ENCODE assay signal across 8 cellular contexts in genomic region chr14:89430271-89430620, GRCh38. TPM values are rescaled to one million over a fixed set of nuclear protein-coding genes. Genes with fewer than 3 reads are reported as not detected.
DNase-seq lines count a peak whose midpoint lies in the region; ATAC-seq and FAIRE-seq lines count a peak whose summit lies in the region.
"Had no signal": no experiment of that assay in that cellular context is flagged by ENCODE, and none has a peak within 500 bp of the region (broad histone marks: within the 10 kb centered on the region; RNA-seq: fewer than 3 reads in every experiment).

No MANE protein-coding gene starts in this region.

- H3K36me3 ChIP-seq in skeletal muscle tissue (ENCODE audit: control insufficient read depth in 3 of 3, insufficient read depth in 3 of 3, low read length in 3 of 3) = no peaks in the 10 kb centered on the region
- H3K36me3 ChIP-seq: cardiac muscle cell had no signal

- no peaks in the 10 kb centered on the region for H3K27me3 ChIP-seq in skeletal muscle tissue (ENCODE audit: control insufficient read depth in 3 of 3, insufficient read depth in 3 of 3, low read length in 3 of 3)
- H3K27me3 ChIP-seq: cardiac muscle cell had no signal

- no peaks in the 10 kb centered on the region for H3K27me3 Mint-ChIP-seq in dendritic cell treated with granulocyte-macrophage colony-stimulating factor and Interleukin-4, amounts not matched to agents 40 ng/mL and 50 ng/mL, for 4 days

- peaks cover 27% of the 10 kb centered on the region for H3K36me3 Mint-ChIP-seq in dendritic cell treated with granulocyte-macrophage colony-stimulating factor and Interleukin-4, amounts not matched to agents 40 ng/mL and 50 ng/mL, for 4 days (ENCODE audit: low read depth)

- H3K4me1 Mint-ChIP-seq in dendritic cell treated with granulocyte-macrophage colony-stimulating factor and Interleukin-4, amounts not matched to agents 40 ng/mL and 50 ng/mL, for 4 days (ENCODE audit: low read depth) = peaks cover 60% of the 10 kb centered on the region

- peaks cover 21 to 27% (median 23%) of the 10 kb centered on the region in 3 donors for H3K4me1 ChIP-seq in skeletal muscle tissue (ENCODE audit: control insufficient read depth in 3 of 3, insufficient read depth in 3 of 3, low read length in 3 of 3)

- peak; percentile 7 for ATAC-seq in GM21526 (IDR thresholded peaks at IDR 0.05; ENCODE audit: low FRiP score, unreplicated experiment)
- peak; percentile 2 for ATAC-seq in HG03457 (IDR thresholded peaks at IDR 0.05; ENCODE audit: unreplicated experiment)

- no peaks in the 10 kb centered on the region for H3K9me3 ChIP-seq in skeletal muscle tissue (ENCODE audit: control insufficient read depth in 3 of 3, low read length in 3 of 3)

- H3K9ac ChIP-seq in skeletal muscle tissue (ENCODE audit: low read depth in 1 of 3, low read length in 3 of 3) = peak overlapping the region in 2 of 3 donors; percentile 33 to 52

- H3K9me3 Mint-ChIP-seq in dendritic cell treated with granulocyte-macrophage colony-stimulating factor and Interleukin-4, amounts not matched to agents 40 ng/mL and 50 ng/mL, for 4 days = no peaks in the 10 kb centered on the region

- peak overlapping the region; percentile 38 for H3K27ac ChIP-seq in skeletal muscle tissue (ENCODE audit: low read depth, low read length)
- H3K27ac ChIP-seq: cardiac muscle cell had no signal

- no peak for FAIRE-seq in urothelium cell line (lab: Jason Lieb, UNC)

- peak overlapping the region; percentile 94 for H3K27ac Mint-ChIP-seq in dendritic cell treated with granulocyte-macrophage colony-stimulating factor and Interleukin-4, amounts not matched to agents 40 ng/mL and 50 ng/mL, for 4 days

- no peak for DNase-seq in inferior parietal cortex (ENCODE audit: extremely low spot score)
- DNase-seq in SKM-1 treated with dmso at 0.1 percent for 144 hours (lab: John Stamatoyannopoulos, UW; ENCODE audit: unreplicated experiment) = no peak
- no peak for DNase-seq in urothelium cell line (ENCODE audit: low spot score)

- H3K4me3 ChIP-seq in skeletal muscle tissue (ENCODE audit: low read length in 3 of 3) = peak overlapping the region; percentile 23 to 68 (median 39)
- H3K4me3 ChIP-seq: cardiac muscle cell had no signal

- H3K4me3 Mint-ChIP-seq in dendritic cell treated with granulocyte-macrophage colony-stimulating factor and Interleukin-4, amounts not matched to agents 40 ng/mL and 50 ng/mL, for 4 days = peak overlapping the region; percentile 74

- intact Hi-C loops in dendritic cell treated with granulocyte-macrophage colony-stimulating factor and Interleukin-4, amounts not matched to agents 40 ng/mL and 50 ng/mL, for 4 days (cut with micrococcal nuclease) = loop anchor here (2.0 kb wide), 1 partner anchor 15 kb away; no protein-coding TSS in a partner anchor

RNA-seq across cellular contexts. Expression of gene FOXN3, which starts 13.2 kb away (rescaled TPM):
- total RNA-seq in skeletal muscle tissue = 31.8 TPM
